Comparison of ENCODE assay signal across 8 cellular contexts in genomic region chr1:18901147-18901951, GRCh38. TPM values are rescaled to one million over a fixed set of nuclear protein-coding genes. Genes with fewer than 3 reads are reported as not detected.
DNase-seq lines count a peak whose midpoint lies in the region; ATAC-seq and TF ChIP-seq lines count a peak whose summit lies in the region.

No MANE protein-coding gene starts in this region.

- H3K27ac ChIP-seq in ACC112 (ENCODE audit: low read depth, low read length) (no peak overlapping the region), HUES6 (ENCODE audit: low read depth, low read length) (no peak overlapping the region), muscle layer of colon (ENCODE audit: low read depth, low read length) (no peak overlapping the region)

- H3K4me1 ChIP-seq in ACC112 (ENCODE audit: control insufficient read depth, insufficient read depth, low read length, unreplicated experiment) (no peaks in the 10 kb centered on the region), HUES6 (ENCODE audit: control insufficient read depth, insufficient read depth, low read length) (peaks cover 10% of the 10 kb centered on the region), muscle layer of colon (ENCODE audit: insufficient read depth, low read length) (peaks cover 12% of the 10 kb centered on the region)

- ATAC-seq in GM21529 (IDR thresholded peaks at IDR 0.05; ENCODE audit: unreplicated experiment) = no peak

- no peaks in the 10 kb centered on the region for H3K79me2 ChIP-seq in ACC112 (ENCODE audit: control insufficient read depth, insufficient read depth, low read length, unreplicated experiment)

- H3K9ac ChIP-seq in HUES6 (ENCODE audit: low read length) = no peak overlapping the region
- peak overlapping the region; percentile 41 for H3K9ac ChIP-seq in muscle layer of colon (ENCODE audit: low read length)

- no peak for TF ChIP-seq CTCF in cardiac fibroblast (IDR thresholded peaks at IDR 0.05; ENCODE audit: low read depth, low read length)

- H3K27me3 ChIP-seq in ACC112 (ENCODE audit: insufficient read depth, low read length) (no peaks in the 10 kb centered on the region), HUES6 (ENCODE audit: control insufficient read depth, insufficient read depth, low read length) (peaks cover 8% of the 10 kb centered on the region; the same call in 1 of the 2 replicates), muscle layer of colon (ENCODE audit: control insufficient read depth in 1 of 2, insufficient read depth in 2 of 2, low read length in 2 of 2) (no peaks in the 10 kb centered on the region)

- DNase-seq in cardiac fibroblast (ENCODE audit: low read depth in 2 of 2) = no peak
- no peak for DNase-seq in NCI-H2227 (lab: John Stamatoyannopoulos, UW; ENCODE audit: unreplicated experiment)
- DNase-seq in mesenteric fat pad (ENCODE audit: low spot score) = no peak
- no peak for DNase-seq in KG1 (lab: John Stamatoyannopoulos, UW)

- H2AFZ ChIP-seq in ACC112 (ENCODE audit: low read length, unreplicated experiment) = peak overlapping the region; percentile 89

- no peaks in the 10 kb centered on the region for H3K36me3 ChIP-seq in ACC112 (ENCODE audit: insufficient read depth, low read length)
- peaks cover 4% of the 10 kb centered on the region; the same call in 1 of the 2 replicates for H3K36me3 ChIP-seq in HUES6 (ENCODE audit: control insufficient read depth, insufficient read depth, low read length)
- H3K36me3 ChIP-seq in muscle layer of colon (ENCODE audit: insufficient read depth, low read length) = peaks cover 9% of the 10 kb centered on the region

- H3K4me3 ChIP-seq in ACC112 (ENCODE audit: low read depth, low read length) (peak overlapping the region; percentile 84), HUES6 (ENCODE audit: low read depth, low read length) (peak overlapping the region; percentile 98), cardiac fibroblast (replicated peaks in 1 of 2; ENCODE audit: low read depth in 2 of 2, low read length in 2 of 2) (peak overlapping the region; percentile 69 to 89), muscle layer of colon (ENCODE audit: low read depth in 1 of 2, low read length in 2 of 2) (peak overlapping the region; percentile 57 to 73)

- H3K9me3 ChIP-seq in HUES6 (ENCODE audit: control insufficient read depth, insufficient read depth, low read depth, low read length) (no peaks in the 10 kb centered on the region), muscle layer of colon (ENCODE audit: low read length) (no peaks in the 10 kb centered on the region)

RNA-seq across cellular contexts. Expression of gene ALDH4A1, which starts 1.0 kb away (rescaled TPM):
- 54.8 TPM for total RNA-seq in mesenteric fat pad

RNA-seq across cellular contexts. Expression of gene TAS1R2, which starts 41.9 kb away (rescaled TPM):
- not detected for total RNA-seq in mesenteric fat pad

RNA-seq across cellular contexts. Expression of gene IFFO2, which starts 55.1 kb away (rescaled TPM):
- 10.1 TPM for total RNA-seq in mesenteric fat pad
